22 cellular contexts compared by ENCODE assay signal in the genomic region with DNA sequence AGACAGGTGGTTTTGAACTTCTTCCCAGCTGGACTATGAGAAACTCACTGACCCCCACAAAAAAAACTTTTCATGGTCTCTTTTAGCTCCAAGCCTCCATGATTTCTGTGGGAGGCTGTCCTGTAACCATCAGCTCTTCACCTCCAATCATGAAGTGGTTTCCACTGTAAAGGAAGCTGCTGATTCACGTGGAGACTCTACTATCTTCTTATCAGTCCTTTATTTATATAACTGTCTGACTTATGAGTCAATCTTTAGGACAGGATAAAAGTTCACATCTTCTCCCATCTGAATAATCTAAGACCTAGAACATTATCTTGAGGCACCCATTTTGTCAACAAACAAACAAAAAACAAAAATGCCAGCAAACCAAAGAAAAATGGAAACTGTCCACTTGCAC.
DNase-seq lines count a peak whose midpoint lies in the region; ATAC-seq, FAIRE-seq and TF ChIP-seq lines count a peak whose summit lies in the region.
"Had no signal": no experiment of that assay in that cellular context is flagged by ENCODE, and none has a peak within 500 bp of the region (broad histone marks: within the 10 kb centered on the region; RNA-seq: fewer than 3 reads in every experiment).

No MANE protein-coding gene starts in this region.

- TF ChIP-seq RAD21 in A549 (conservative IDR thresholded peaks at IDR 0.05 in 1 of 2, IDR thresholded peaks at IDR 0.05 in 1 of 2) = no peak; a peak in 3 of 5 replicates

- DNase-seq in A549 (ENCODE audit: low read depth in 1 of 2, low spot score in 1 of 2) = peak; percentile 76 to 82
- DNase-seq in SJSA1 (ENCODE audit: low read depth in 1 of 2, low spot score in 2 of 2) = peak; percentile 28 to 47
- no peak for DNase-seq in keratinocyte (ENCODE audit: low read depth, low spot score)
- DNase-seq in NCI-H1092 treated with DMSO at 0.1 percent for 48 hours (lab: John Stamatoyannopoulos, UW) = no peak
- DNase-seq in T-helper 2 cell = no peak
- no peak for DNase-seq in NCI-H187 treated with DMSO at 0.1 percent for 48 hours (lab: John Stamatoyannopoulos, UW)
- DNase-seq: activated CD4-positive, alpha-beta T cell treated with anti-CD3 and anti-CD28 coated beads, Interleukin-2, amount 50 U/mL, for 48 hours; activated effector memory CD4-positive, alpha-beta T cell treated with anti-CD3 and anti-CD28 coated beads, Interleukin-2, amount 50 U/mL, for 16 hours; C1 segment of cervical spinal cord; dermis blood vessel endothelial cell; foreskin fibroblast; GDM1; NCI-H146; NCI-H82; nephron progenitor cell; sigmoid colon; testis had no signal

- ATAC-seq in A549 = peak; percentile 14 to 31; a peak in 4 of 6 replicates
- no peak for ATAC-seq in GM18519 (IDR thresholded peaks at IDR 0.05; ENCODE audit: low FRiP score, unreplicated experiment)
- ATAC-seq: stimulated activated effector memory CD8-positive, alpha-beta T cell treated with anti-CD3 and anti-CD28 coated beads, Interleukin-12 subunit alpha, Interleukin-12 subunit beta, amount 100 ng/mL, for 72 hours had no signal

- 5% methylated on average over 1 of the region's 1 CpG for WGBS in A549 (ENCODE audit: missing lambda C conversion rate)

- no peaks in the 10 kb centered on the region for H3K36me3 ChIP-seq in HEK293 (ENCODE audit: control insufficient read depth in 2 of 2, insufficient read depth in 1 of 2, low read length in 2 of 2)
- H3K36me3 ChIP-seq in SJSA1 = no peaks in the 10 kb centered on the region
- H3K36me3 ChIP-seq in keratinocyte (ENCODE audit: control insufficient read depth in 2 of 2, extremely low read depth in 1 of 2, insufficient read depth in 2 of 2, low read length in 2 of 2) = no peaks in the 10 kb centered on the region
- H3K36me3 ChIP-seq: sigmoid colon had no signal

- no peak for TF ChIP-seq POLR2A in A549 (IDR thresholded peaks at IDR 0.05; ENCODE audit: low read length)

- H3K27me3 ChIP-seq in SJSA1 (replicated peaks) (no peaks in the 10 kb centered on the region), keratinocyte (ENCODE audit: control insufficient read depth, extremely low read depth, insufficient read depth, low read length) (no peaks in the 10 kb centered on the region)
- H3K27me3 ChIP-seq: sigmoid colon, testis had no signal

- POLR2A ChIA-PET in A549 (lab: Yijun Ruan, JAX) (interaction anchor here (1.1 to 5.9 kb wide), 5 partner anchors 24 to 94 kb away, joined by 3 to 82 read pairs (median 5); no protein-coding TSS in a partner anchor), HEK293 (lab: Yijun Ruan, JAX) (interaction anchor here (1.3 to 2.9 kb wide), 3 partner anchors 11 to 90 kb away, joined by 3 to 18 read pairs (median 4); no protein-coding TSS in a partner anchor)

- H3K9ac ChIP-seq in keratinocyte (ENCODE audit: control insufficient read depth, extremely low read depth, insufficient read depth, low read length) = no peak overlapping the region

- H3K79me2 ChIP-seq in keratinocyte (ENCODE audit: control insufficient read depth, insufficient read depth, low read length) = no peaks in the 10 kb centered on the region

- CTCF ChIA-PET in A549 (lab: Yijun Ruan, JAX) (interaction anchor here (0.6 to 10.4 kb wide), 16 partner anchors 12 to 612 kb away, joined by 3 to 76 read pairs (median 6); no protein-coding TSS in a partner anchor), HEK293 (lab: Yijun Ruan, JAX) (interaction anchor here (0.6 to 3.6 kb wide), 5 partner anchors 43 to 1387 kb away, joined by 3 to 22 read pairs (median 4); no protein-coding TSS in a partner anchor)

- peaks cover 1% of the 10 kb centered on the region for H3K9me1 ChIP-seq in keratinocyte (ENCODE audit: control insufficient read depth, extremely low read depth, insufficient read depth, low read length)

- peak overlapping the region; percentile 89 to 94 for H3K27ac ChIP-seq in A549
- peak overlapping the region; percentile 86; the same call in 1 of the 2 replicates for H3K27ac ChIP-seq in HEK293 (ENCODE audit: extremely low read depth, low read depth, low read length)
- no peak overlapping the region for H3K27ac ChIP-seq in SJSA1
- no peak overlapping the region for H3K27ac ChIP-seq in keratinocyte (ENCODE audit: control insufficient read depth, insufficient read depth, low read length)
- H3K27ac ChIP-seq: sigmoid colon, testis had no signal

- no peaks in the 10 kb centered on the region for H4K20me1 ChIP-seq in keratinocyte (ENCODE audit: control insufficient read depth, extremely low read depth, insufficient read depth, low read length)

- TF ChIP-seq EP300 in A549 (IDR thresholded peaks at IDR 0.05) = peak; percentile 43 to 59; a peak in 2 of 5 replicates

- TF ChIP-seq CTCF in A549 (IDR thresholded peaks at IDR 0.05) (no peak), HEK293 (tag by site-specific recombination; IDR thresholded peaks at IDR 0.05) (no peak), keratinocyte (optimal IDR thresholded peaks at IDR 0.05 in 1 of 3, IDR thresholded peaks at IDR 0.05 in 1 of 3, conservative IDR thresholded peaks at IDR 0.05 in 1 of 3; ENCODE audit: extremely low read depth in 1 of 3, insufficient read depth in 2 of 3, low read length in 3 of 3) (no peak)

- dilution Hi-C loops in keratinocyte (cut with MboI; ENCODE audit: extremely low pct_ligation_motif_present, low sequenced_read_pairs) = no loop called here

- H3K4me3 ChIP-seq in A549 (peak overlapping the region; percentile 6; the same call in 1 of the 3 replicates), HEK293 (ENCODE audit: low read depth, low read length) (no peak overlapping the region), SJSA1 (no peak overlapping the region), keratinocyte (ENCODE audit: control insufficient read depth in 2 of 3, extremely low read depth in 1 of 3, insufficient read depth in 2 of 3, low read depth in 1 of 3, low read length in 3 of 3) (no peak overlapping the region)
- H3K4me3 ChIP-seq: sigmoid colon, testis had no signal

- peak overlapping the region; percentile 64 for H3K4me2 ChIP-seq in A549
- H3K4me2 ChIP-seq in keratinocyte (ENCODE audit: control insufficient read depth, extremely low read depth, insufficient read depth, low read depth, low read length) = no peak overlapping the region

- FAIRE-seq in A549 (lab: Jason Lieb, UNC) (peak; percentile 77), keratinocyte (lab: Jason Lieb, UNC) (peak; percentile 23)
- FAIRE-seq: endothelial cell of umbilical vein, H1 had no signal

- H3K4me1 ChIP-seq in A549 = peaks cover 48% of the 10 kb centered on the region
- H3K4me1 ChIP-seq in HEK293 (ENCODE audit: control insufficient read depth, insufficient read depth, low read length) = peaks cover 26% of the 10 kb centered on the region
- peaks cover 51% of the 10 kb centered on the region for H3K4me1 ChIP-seq in SJSA1 (replicated peaks)
- H3K4me1 ChIP-seq in keratinocyte (ENCODE audit: control insufficient read depth, extremely low read depth, insufficient read depth, low read length) = peaks cover 24% of the 10 kb centered on the region
- H3K4me1 ChIP-seq: sigmoid colon, testis had no signal

- peaks cover 10% of the 10 kb centered on the region for H3K9me3 ChIP-seq in A549
- no peaks in the 10 kb centered on the region for H3K9me3 ChIP-seq in HEK293 (ENCODE audit: control insufficient read depth, insufficient read depth, low read depth, low read length)
- no peaks in the 10 kb centered on the region for H3K9me3 ChIP-seq in SJSA1 (replicated peaks)
- H3K9me3 ChIP-seq in keratinocyte (ENCODE audit: control insufficient read depth, low read depth, low read length) = no peaks in the 10 kb centered on the region
- H3K9me3 ChIP-seq: sigmoid colon, testis had no signal

- no peak overlapping the region for H2AFZ ChIP-seq in keratinocyte (ENCODE audit: control insufficient read depth, low read length)

TF ChIP-seq in A549, 52 proteins besides CTCF, POLR2A, EP300 and RAD21 (continues in another document):
- TF ChIP-seq, protein P1, sequence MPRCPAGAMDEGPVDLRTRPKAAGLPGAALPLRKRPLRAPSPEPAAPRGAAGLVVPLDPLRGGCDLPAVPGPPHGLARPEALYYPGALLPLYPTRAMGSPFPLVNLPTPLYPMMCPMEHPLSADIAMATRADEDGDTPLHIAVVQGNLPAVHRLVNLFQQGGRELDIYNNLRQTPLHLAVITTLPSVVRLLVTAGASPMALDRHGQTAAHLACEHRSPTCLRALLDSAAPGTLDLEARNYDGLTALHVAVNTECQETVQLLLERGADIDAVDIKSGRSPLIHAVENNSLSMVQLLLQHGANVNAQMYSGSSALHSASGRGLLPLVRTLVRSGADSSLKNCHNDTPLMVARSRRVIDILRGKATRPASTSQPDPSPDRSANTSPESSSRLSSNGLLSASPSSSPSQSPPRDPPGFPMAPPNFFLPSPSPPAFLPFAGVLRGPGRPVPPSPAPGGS (IDR thresholded peaks at IDR 0.05) = no peak
- TF ChIP-seq TP53 (CRISPR knock-in tag; IDR thresholded peaks at IDR 0.05) = no peak

TF ChIP-seq in HEK293, 187 proteins besides CTCF, POLR2A, EP300 and RAD21:
- TF ChIP-seq SP7 (tag by site-specific recombination; IDR thresholded peaks at IDR 0.05) (no peak), OSR2 (tag by site-specific recombination; IDR thresholded peaks at IDR 0.05) (0 out of 2 replicates have a peak, but pooled peaks have one; percentile 38), ZNF629 (tag by site-specific recombination; IDR thresholded peaks at IDR 0.05) (0 out of 2 replicates have a peak, but pooled peaks have one; percentile 12)

Comparison
In these comparisons a context has a peak if more than half of its experiments do, and no peak if none do; other contexts are left out.
1. DNase-seq: peak in A549 (2 of 2) and SJSA1 (2 of 2); none in keratinocyte (single experiment), NCI-H1092 treated with DMSO at 0.1 percent for 48 hours (single experiment), T-helper 2 cell (0 of 5) and NCI-H187 treated with DMSO at 0.1 percent for 48 hours (single experiment).
2. H3K27ac ChIP-seq: peak in A549 (2 of 2) and HEK293 (single experiment); none in SJSA1 (single experiment) and keratinocyte (single experiment).